Comparison of ENCODE assay signal across 8 cellular contexts in genomic region chr3:11820540-11821041, GRCh38. TPM values are rescaled to one million over a fixed set of nuclear protein-coding genes. Genes with fewer than 3 reads are reported as not detected.
DNase-seq lines count a peak whose midpoint lies in the region; ATAC-seq, FAIRE-seq and TF ChIP-seq lines count a peak whose summit lies in the region.

No MANE protein-coding gene starts in this region.

- dilution Hi-C loops in endothelial cell of umbilical vein (cut with MboI; ENCODE audit: extremely low pct_ligation_motif_present, low sequenced_read_pairs) = no loop called here

- peaks cover 8% of the 10 kb centered on the region for H3K4me1 ChIP-seq in endothelial cell of umbilical vein (ENCODE audit: control insufficient read depth, extremely low read depth, insufficient read depth, low read length)

- intact Hi-C loops in endothelial cell of umbilical vein (cut with micrococcal nuclease) = no loop called here

- H3K79me2 ChIP-seq in endothelial cell of umbilical vein (ENCODE audit: control insufficient read depth, insufficient read depth, low read length) = no peaks in the 10 kb centered on the region

- no peaks in the 10 kb centered on the region for H4K20me1 ChIP-seq in endothelial cell of umbilical vein (replicated peaks; ENCODE audit: control insufficient read depth, extremely low read depth, insufficient read depth, low read length)

- H3K36me3 ChIP-seq in endothelial cell of umbilical vein (ENCODE audit: control insufficient read depth in 2 of 2, extremely low read depth in 1 of 2, insufficient read depth in 2 of 2, low read length in 2 of 2) = peaks cover 0 to 3% of the 10 kb centered on the region in 2 experiments

- H3K4me3 ChIP-seq in endothelial cell of umbilical vein (replicated peaks in 1 of 3; ENCODE audit: insufficient read depth in 1 of 3, low read depth in 1 of 3, low read length in 3 of 3) = no peak overlapping the region

- H3K9ac ChIP-seq in endothelial cell of umbilical vein (replicated peaks; ENCODE audit: extremely low read depth, insufficient read depth, low read length) = no peak overlapping the region

- DNase-seq in endothelial cell of umbilical vein (ENCODE audit: low read depth, low spot score) = peak; percentile 57
- DNase-seq in GDM1 (lab: John Stamatoyannopoulos, UW) = no peak
- DNase-seq in NCI-H2081 treated with DMSO at 0.1 percent for 48 hours (lab: John Stamatoyannopoulos, UW) = no peak
- no peak for DNase-seq in NCI-H187 (lab: John Stamatoyannopoulos, UW)
- no peak for DNase-seq in NOMO-1 treated with DMSO at 0.1 percent for 48 hours (lab: John Stamatoyannopoulos, UW; ENCODE audit: unreplicated experiment)

- H3K9me3 ChIP-seq in endothelial cell of umbilical vein (replicated peaks; ENCODE audit: control insufficient read depth, insufficient read depth, low read length) = no peaks in the 10 kb centered on the region

- BruUV-seq in endothelial cell of umbilical vein (replicated peaks; lab: Mats Ljungman, UMichigan) = no TSS peak

- POLR2A ChIA-PET in endothelial cell of umbilical vein (lab: Charles Lee) = interaction anchor here (0.6 kb wide), 1 partner anchor 16 kb away, joined by 4 read pairs; no protein-coding TSS in a partner anchor

- no peak overlapping the region for H2AFZ ChIP-seq in endothelial cell of umbilical vein (ENCODE audit: low read depth, low read length)

- H3K27ac ChIP-seq in C4-2B = no peak overlapping the region
- peak overlapping the region; percentile 20 for H3K27ac ChIP-seq in endothelial cell of umbilical vein (ENCODE audit: insufficient read depth, low read depth, low read length)

- no peaks in the 10 kb centered on the region for H3K27me3 ChIP-seq in endothelial cell of umbilical vein (ENCODE audit: control insufficient read depth in 2 of 2, insufficient read depth in 2 of 2, low read length in 2 of 2)

- ATAC-seq in GM19395 (IDR thresholded peaks at IDR 0.05; ENCODE audit: unreplicated experiment) (peak; percentile 81), HG03520 (IDR thresholded peaks at IDR 0.05; ENCODE audit: unreplicated experiment) (peak; percentile 80)

- H3K9me1 ChIP-seq in endothelial cell of umbilical vein (replicated peaks; ENCODE audit: control insufficient read depth, extremely low read depth, insufficient read depth, low read length) = no peaks in the 10 kb centered on the region

- no peak overlapping the region for H3K4me2 ChIP-seq in endothelial cell of umbilical vein (ENCODE audit: insufficient read depth, low read length)

- CTCF ChIA-PET in endothelial cell of umbilical vein (lab: Charles Lee) = interaction anchor here (0.7 to 1.1 kb wide), 5 partner anchors 10 to 441 kb away, joined by 3 to 5 read pairs (median 4); partner anchors contain the start of gene TAMM41

- no peak for TF ChIP-seq POLR2A in endothelial cell of umbilical vein (IDR thresholded peaks at IDR 0.05; ENCODE audit: low read depth, low read length)

- TF ChIP-seq CTCF in C4-2B (conservative IDR thresholded peaks at IDR 0.05) (peak; percentile 5; the same call in 1 of the 2 replicates), endothelial cell of umbilical vein (IDR thresholded peaks at IDR 0.05; ENCODE audit: extremely low read depth in 1 of 2, insufficient read depth in 1 of 2, low read depth in 1 of 2, low read length in 2 of 2) (peak in 1 of 2 donors; percentile 26)

- no peak for FAIRE-seq in endothelial cell of umbilical vein (lab: Jason Lieb, UNC)

TF ChIP-seq in endothelial cell of umbilical vein, 7 proteins besides CTCF, POLR2A, EP300 and RAD21:
- TF ChIP-seq EZH2 (IDR thresholded peaks at IDR 0.05; ENCODE audit: borderline replicate concordance, low read depth, low read length, severe bottlenecking) = no peak
- no peak for TF ChIP-seq MYC (IDR thresholded peaks at IDR 0.05; ENCODE audit: low read depth, low read length)
- peak; percentile 35 for TF ChIP-seq JUN (IDR thresholded peaks at IDR 0.05; ENCODE audit: borderline replicate concordance, insufficient read depth, insufficient read length, low read depth)
- no peak for TF ChIP-seq MAX (IDR thresholded peaks at IDR 0.05; ENCODE audit: insufficient read depth, insufficient read length)
- peak; percentile 48 for TF ChIP-seq FOS (IDR thresholded peaks at IDR 0.05; ENCODE audit: borderline replicate concordance, insufficient read depth, low read length)
- no peak for TF ChIP-seq GATA2 (IDR thresholded peaks at IDR 0.05; ENCODE audit: insufficient read depth, insufficient read length, low read depth, low read length)
- TF ChIP-seq POLR2AphosphoS5 (IDR thresholded peaks at IDR 0.05; ENCODE audit: insufficient read depth, low read depth, low read length) = no peak

RNA-seq across cellular contexts. Expression of gene TAMM41, which starts 26.1 kb away (rescaled TPM):
- total RNA-seq in endothelial cell of umbilical vein = 25.1 and 29.7 TPM in 2 replicates
- 12.6 and 18.7 TPM in 2 replicates for polyA plus RNA-seq in endothelial cell of umbilical vein
- polyA plus RNA-seq in endothelial cell of umbilical vein (2011; cell fraction: cytosol; rRNA removed) = 11.9 and 15.9 TPM in 2 replicates
- polyA plus RNA-seq in endothelial cell of umbilical vein (2011; cell fraction: nucleus; rRNA removed) = 19.5 TPM in 2 replicates
- polyA plus RNA-seq in endothelial cell of umbilical vein (2012) = 17.5 and 21.1 TPM in 2 replicates
- polyA minus RNA-seq in endothelial cell of umbilical vein = 22.4 and 25.3 TPM in 2 replicates
- polyA minus RNA-seq in endothelial cell of umbilical vein (2011; cell fraction: cytosol; rRNA and poly(A)+ RNA removed) = 23.7 TPM
- 31.4 and 32.8 TPM in 2 replicates for polyA minus RNA-seq in endothelial cell of umbilical vein (2011; cell fraction: nucleus; rRNA and poly(A)+ RNA removed)
